In the genomic region with DNA sequence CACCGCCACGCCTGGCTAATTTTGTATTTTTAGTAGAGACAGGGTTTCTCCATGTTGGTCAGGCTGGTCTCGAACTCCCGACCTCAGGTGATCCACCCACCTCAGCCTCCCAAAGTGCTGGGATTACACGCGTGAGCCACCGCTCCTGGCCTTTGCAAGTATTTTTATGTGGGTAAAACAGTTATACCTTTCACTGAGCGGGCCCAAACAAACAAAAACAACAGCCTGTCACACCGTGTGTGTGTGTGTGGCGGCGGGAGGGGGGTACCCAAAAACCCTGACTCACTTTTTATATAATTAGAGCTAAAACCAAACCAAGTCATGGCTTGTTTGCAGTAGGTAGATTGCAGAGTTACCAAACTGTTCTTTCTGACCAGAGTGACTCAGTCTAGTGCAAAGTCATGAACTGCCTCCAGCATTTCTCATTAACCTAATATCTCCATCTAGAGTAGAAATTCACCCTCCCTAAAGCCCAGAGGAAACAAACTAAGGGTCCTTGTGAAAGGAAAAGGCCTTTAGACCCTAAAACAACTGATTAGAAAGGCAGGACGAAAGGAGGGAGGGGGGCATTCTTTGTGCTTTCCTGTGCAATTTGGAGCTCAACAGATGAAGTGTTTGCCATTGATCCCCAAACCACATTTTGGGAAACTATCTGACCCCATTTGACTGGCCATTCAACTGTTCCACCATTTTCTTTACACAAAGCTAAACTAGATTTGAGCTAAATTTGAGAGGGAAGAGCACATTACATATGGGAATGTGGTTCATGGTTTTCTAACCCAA, we compare ENCODE assay signal across 1 cellular context.
TF ChIP-seq lines count a peak whose summit lies in the region.

No MANE protein-coding gene starts in this region.

TF ChIP-seq in SK-N-SH, 30 proteins besides CTCF, POLR2A, EP300 and RAD21 (continued from another document):
- TF ChIP-seq, protein P1, sequence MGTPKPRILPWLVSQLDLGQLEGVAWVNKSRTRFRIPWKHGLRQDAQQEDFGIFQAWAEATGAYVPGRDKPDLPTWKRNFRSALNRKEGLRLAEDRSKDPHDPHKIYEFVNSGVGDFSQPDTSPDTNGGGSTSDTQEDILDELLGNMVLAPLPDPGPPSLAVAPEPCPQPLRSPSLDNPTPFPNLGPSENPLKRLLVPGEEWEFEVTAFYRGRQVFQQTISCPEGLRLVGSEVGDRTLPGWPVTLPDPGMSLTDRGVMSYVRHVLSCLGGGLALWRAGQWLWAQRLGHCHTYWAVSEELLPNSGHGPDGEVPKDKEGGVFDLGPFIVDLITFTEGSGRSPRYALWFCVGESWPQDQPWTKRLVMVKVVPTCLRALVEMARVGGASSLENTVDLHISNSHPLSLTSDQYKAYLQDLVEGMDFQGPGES (IDR thresholded peaks at IDR 0.05; ENCODE audit: low read depth, low read length): no peak
- TF ChIP-seq MXI1 (IDR thresholded peaks at IDR 0.05; ENCODE audit: low read depth, low read length) (no peak), EZH2phosphoT487 (IDR thresholded peaks at IDR 0.05; ENCODE audit: borderline replicate concordance, low read depth) (no peak)
